17 cellular contexts compared by ENCODE assay signal in the genomic region with DNA sequence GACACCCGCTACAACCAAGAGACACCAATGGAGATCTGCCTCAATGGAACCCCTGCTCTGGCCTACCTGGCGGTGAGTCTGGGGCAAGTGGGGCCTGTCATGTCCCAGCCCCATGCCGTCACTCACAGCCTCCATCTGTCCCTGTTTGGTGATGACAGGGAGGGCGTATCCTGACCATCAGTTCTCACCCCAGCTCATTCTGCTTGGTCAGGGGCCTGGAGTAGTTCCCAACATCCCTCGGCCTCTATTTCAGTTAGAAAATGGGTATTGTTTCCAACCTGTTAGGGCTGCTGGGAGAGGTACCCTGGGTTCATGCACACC. TPM values are rescaled to one million over a fixed set of nuclear protein-coding genes. Genes with fewer than 3 reads are reported as not detected.
DNase-seq lines count a peak whose midpoint lies in the region; ATAC-seq and TF ChIP-seq lines count a peak whose summit lies in the region.
"Had no signal": no experiment of that assay in that cellular context is flagged by ENCODE, and none has a peak within 500 bp of the region (broad histone marks: within the 10 kb centered on the region; RNA-seq: fewer than 3 reads in every experiment).

No MANE protein-coding gene starts in this region.

- H3K23ac ChIP-seq in mesenchymal stem cell (ENCODE audit: low read length in 2 of 2): no peak overlapping the region

- no peak overlapping the region for H3K18ac ChIP-seq in mesenchymal stem cell (ENCODE audit: low read depth in 1 of 2, low read length in 2 of 2)

- peak overlapping the region; percentile 13; the same call in 1 of the 2 replicates for H3K27ac ChIP-seq in HEK293 (ENCODE audit: extremely low read depth, low read depth, low read length)
- no peak overlapping the region for H3K27ac ChIP-seq in mesenchymal stem cell (ENCODE audit: low read length, poor library complexity, severe bottlenecking)
- no peak overlapping the region for H3K27ac ChIP-seq in osteoblast (ENCODE audit: low read depth, low read length)
- H3K27ac ChIP-seq in OCI-LY7 (ENCODE audit: low read depth, low read length, poor library complexity, severe bottlenecking): no peak overlapping the region
- H3K27ac ChIP-seq: 22Rv1; A549; BLaER1 treated with 17β-estradiol and CSF1 and Interleukin-3, amounts not matched to agents 10 nM and 100 nM; C4-2B had no signal

- DNase-seq in mesenchymal stem cell: no peak
- peak; percentile 88 for DNase-seq in osteoblast (ENCODE audit: insufficient read length, low spot score, missing footprints)
- DNase-seq in OCI-LY7 (ENCODE audit: low spot score): no peak
- DNase-seq: AML-193; Caco-2; Calu3; CD4-positive, alpha-beta T cell; CD8-positive, alpha-beta T cell; DMS79 treated with DMSO at 0.1 percent for 48 hours; GF-D8 had no signal

- H3K27me3 ChIP-seq in mesenchymal stem cell (ENCODE audit: control insufficient read depth in 1 of 2, insufficient read depth in 1 of 2, low read length in 2 of 2) (no peaks in the 10 kb centered on the region), osteoblast (ENCODE audit: insufficient read depth, low read length) (no peaks in the 10 kb centered on the region)
- H3K27me3 ChIP-seq: BLaER1 treated with 17β-estradiol and CSF1 and Interleukin-3, amounts not matched to agents 10 nM and 100 nM had no signal

- H2AK5ac ChIP-seq in mesenchymal stem cell (ENCODE audit: low read length, severe bottlenecking): no peak overlapping the region

- no peak for ATAC-seq in GM19035 (IDR thresholded peaks at IDR 0.05; ENCODE audit: unreplicated experiment)
- ATAC-seq: CD8-positive, alpha-beta T cell had no signal

- H3K4me1 ChIP-seq in HEK293 (ENCODE audit: control insufficient read depth, insufficient read depth, low read length) (peaks cover 3% of the 10 kb centered on the region), mesenchymal stem cell (ENCODE audit: control insufficient read depth, insufficient read depth, low read depth, low read length) (peaks cover 14% of the 10 kb centered on the region), osteoblast (ENCODE audit: insufficient read depth, low read length) (no peaks in the 10 kb centered on the region), OCI-LY7 (ENCODE audit: insufficient read depth, low read length, poor library complexity, severe bottlenecking) (no peaks in the 10 kb centered on the region)
- H3K4me1 ChIP-seq: Caco-2 had no signal

- H4K20me1 ChIP-seq in osteoblast (ENCODE audit: insufficient read depth, low read length): peaks cover 7% of the 10 kb centered on the region
- H4K20me1 ChIP-seq in OCI-LY7 (ENCODE audit: insufficient read depth, low read length): no peaks in the 10 kb centered on the region

- no peak overlapping the region for H2BK15ac ChIP-seq in mesenchymal stem cell (ENCODE audit: low read depth, poor library complexity, severe bottlenecking)

- H3K9me3 ChIP-seq in HEK293 (ENCODE audit: control insufficient read depth, insufficient read depth, low read depth, low read length): no peaks in the 10 kb centered on the region
- H3K9me3 ChIP-seq in mesenchymal stem cell (ENCODE audit: control insufficient read depth, low read length): no peaks in the 10 kb centered on the region
- H3K9me3 ChIP-seq in osteoblast (ENCODE audit: low read depth, low read length): no peaks in the 10 kb centered on the region
- no peaks in the 10 kb centered on the region for H3K9me3 ChIP-seq in OCI-LY7 (ENCODE audit: low read length)
- H3K9me3 ChIP-seq: A549; BLaER1 treated with 17β-estradiol and CSF1 and Interleukin-3, amounts not matched to agents 10 nM and 100 nM; Caco-2 had no signal

- H3K79me2 ChIP-seq in osteoblast (ENCODE audit: insufficient read depth, low read length) (no peaks in the 10 kb centered on the region), OCI-LY7 (ENCODE audit: insufficient read depth, low read depth, low read length) (no peaks in the 10 kb centered on the region)

- no peak overlapping the region for H3K9ac ChIP-seq in mesenchymal stem cell (ENCODE audit: low read length)
- H3K9ac ChIP-seq: BLaER1 treated with 17β-estradiol and CSF1 and Interleukin-3, amounts not matched to agents 10 nM and 100 nM had no signal

- H2AFZ ChIP-seq in mesenchymal stem cell (ENCODE audit: low read depth, low read length) (no peak overlapping the region), osteoblast (ENCODE audit: low read length) (no peak overlapping the region), OCI-LY7 (ENCODE audit: low read length) (no peak overlapping the region)

- intact Hi-C loops in OCI-LY7 (cut with micrococcal nuclease; ENCODE audit: unreplicated experiment): no loop called here

- no peaks in the 10 kb centered on the region for H3K9me2 ChIP-seq in OCI-LY7 (ENCODE audit: insufficient read depth, low read length)

- CTCF ChIA-PET in HEK293 (lab: Yijun Ruan, JAX): interaction anchor here (1.6 kb wide), 1 partner anchor 152 kb away, joined by 3 read pairs; no protein-coding TSS in a partner anchor
- CTCF ChIA-PET in OCI-LY7 (lab: Charles Lee; ENCODE audit: unreplicated experiment): no interaction called here

- no peak overlapping the region for H3K4ac ChIP-seq in mesenchymal stem cell (ENCODE audit: low read depth in 1 of 2, low read length in 2 of 2)

- H2BK5ac ChIP-seq in mesenchymal stem cell (ENCODE audit: low read depth, low read length, poor library complexity, severe bottlenecking): no peak overlapping the region

- no peak overlapping the region for H3K14ac ChIP-seq in mesenchymal stem cell (ENCODE audit: low read length in 2 of 2)

- 97% methylated on average over 5 of the region's 5 CpGs for WGBS in mesenchymal stem cell

- no peak overlapping the region for H2BK12ac ChIP-seq in mesenchymal stem cell (ENCODE audit: low read length in 2 of 2)

- POLR2A ChIA-PET in HEK293 (lab: Yijun Ruan, JAX): interaction anchor here (0.5 to 1.4 kb wide), 9 partner anchors 8 to 567 kb away, joined by 3 to 8 read pairs (median 4); a partner anchor contains a TSS
- POLR2A ChIA-PET in OCI-LY7 (lab: Charles Lee): interaction anchor here (0.6 to 0.9 kb wide), 3 partner anchors 8 to 81 kb away, joined by 3 to 4 read pairs (median 3); no protein-coding TSS in a partner anchor

- TF ChIP-seq CTCF in HEK293 (tag by site-specific recombination; IDR thresholded peaks at IDR 0.05) (no peak), osteoblast (IDR thresholded peaks at IDR 0.05; ENCODE audit: extremely low read depth, low read depth, low read length) (no peak), OCI-LY7 (conservative IDR thresholded peaks at IDR 0.05; ENCODE audit: low read length) (no peak)

- peak overlapping the region; percentile 7 for H4K91ac ChIP-seq in mesenchymal stem cell (ENCODE audit: low read length)

- H3K36me3 ChIP-seq in HEK293 (ENCODE audit: control insufficient read depth in 2 of 2, insufficient read depth in 1 of 2, low read length in 2 of 2) (peaks cover 74 to 77% of the 10 kb centered on the region in 2 experiments), mesenchymal stem cell (ENCODE audit: control insufficient read depth in 1 of 2, insufficient read depth in 2 of 2, low read depth in 1 of 2, low read length in 2 of 2) (peaks cover 77 to 80% of the 10 kb centered on the region in 2 experiments), osteoblast (ENCODE audit: insufficient read depth, low read length) (peaks cover 57% of the 10 kb centered on the region), OCI-LY7 (ENCODE audit: insufficient read depth, low read length) (peaks cover 3% of the 10 kb centered on the region; the same call in 1 of the 2 replicates)

- BruUV-seq in OCI-LY7 (replicated peaks; lab: Mats Ljungman, UMichigan): no TSS peak

- no peak overlapping the region for H2BK120ac ChIP-seq in mesenchymal stem cell (ENCODE audit: low read depth, low read length)

- peaks cover 45% of the 10 kb centered on the region for H3K79me1 ChIP-seq in mesenchymal stem cell (replicated peaks; ENCODE audit: low read length, poor library complexity, severe bottlenecking)

- H3K4me2 ChIP-seq in mesenchymal stem cell (ENCODE audit: low read length, poor library complexity, severe bottlenecking): no peak overlapping the region
- H3K4me2 ChIP-seq in osteoblast (ENCODE audit: insufficient read depth, low read length): no peak overlapping the region
- no peak overlapping the region for H3K4me2 ChIP-seq in OCI-LY7 (ENCODE audit: low read length)
- H3K4me2 ChIP-seq: A549 had no signal

- H3K4me3 ChIP-seq in HEK293 (ENCODE audit: low read depth, low read length) (no peak overlapping the region), mesenchymal stem cell (ENCODE audit: insufficient read depth in 1 of 2, low read depth in 1 of 2, low read length in 2 of 2) (no peak overlapping the region), osteoblast (ENCODE audit: insufficient read depth, low read length) (no peak overlapping the region), OCI-LY7 (ENCODE audit: low read depth, low read length, poor library complexity, severe bottlenecking) (no peak overlapping the region)
- H3K4me3 ChIP-seq: A549; BLaER1 treated with 17β-estradiol and CSF1 and Interleukin-3, amounts not matched to agents 10 nM and 100 nM had no signal

- H4K8ac ChIP-seq in mesenchymal stem cell (ENCODE audit: low read length): no peak overlapping the region

TF ChIP-seq in HEK293, 187 proteins besides CTCF, POLR2A, EP300 and RAD21 (continues in another document):
- no peak for TF ChIP-seq OVOL3 (tag by site-specific recombination; IDR thresholded peaks at IDR 0.05)
- TF ChIP-seq SETDB1 (IDR thresholded peaks at IDR 0.05; ENCODE audit: insufficient read length, low read length): no peak
- TF ChIP-seq ZNF792 (tag by site-specific recombination; IDR thresholded peaks at IDR 0.05): no peak
- no peak for TF ChIP-seq ZXDB (tag by site-specific recombination; IDR thresholded peaks at IDR 0.05)

RNA-seq across cellular contexts. Expression of a gene that starts 18.2 kb away (rescaled TPM):
- polyA plus RNA-seq in mesenchymal stem cell (2013, experiment 1 of 2): 0.29 TPM
- polyA plus RNA-seq in mesenchymal stem cell (2013, experiment 2 of 2): 0.25 TPM
- total RNA-seq in osteoblast: 0.29 and 0.36 TPM in 2 replicates
- total RNA-seq in OCI-LY7 (2014; rRNA removed; shearing (Covaris generic)): not detected in 2 replicates
- total RNA-seq in OCI-LY7 (2022): not detected in 2 replicates
- total RNA-seq: A172, Caco-2 had no signal

RNA-seq across cellular contexts. Expression of a gene that starts 23.3 kb away (rescaled TPM):
- polyA plus RNA-seq in mesenchymal stem cell (2013, experiment 1 of 2): 586 TPM
- 580 TPM for polyA plus RNA-seq in mesenchymal stem cell (2013, experiment 2 of 2)
- total RNA-seq in osteoblast: 136 and 239 TPM in 2 replicates
- 84.0 and 109 TPM in 2 replicates for total RNA-seq in OCI-LY7 (2014; rRNA removed; shearing (Covaris generic))
- total RNA-seq in OCI-LY7 (2022): 111 and 114 TPM in 2 replicates

RNA-seq across cellular contexts. Expression of a gene that starts 23.6 kb away (rescaled TPM):
- 12.7 TPM for polyA plus RNA-seq in mesenchymal stem cell (2013, experiment 1 of 2)
- polyA plus RNA-seq in mesenchymal stem cell (2013, experiment 2 of 2): 12.8 TPM
- total RNA-seq in osteoblast: 3.6 and 7.7 TPM in 2 replicates
- total RNA-seq in OCI-LY7 (2014; rRNA removed; shearing (Covaris generic)): 10.0 and 15.6 TPM in 2 replicates
- total RNA-seq in OCI-LY7 (2022): 28.9 and 33.8 TPM in 2 replicates

RNA-seq across cellular contexts. Expression of a gene that starts 41.4 kb away (rescaled TPM):
- polyA plus RNA-seq in mesenchymal stem cell (2013, experiment 1 of 2): 2.1 TPM
- 1.9 TPM for polyA plus RNA-seq in mesenchymal stem cell (2013, experiment 2 of 2)
- total RNA-seq in osteoblast (2.7 and 3.3 TPM in 2 replicates), OCI-LY7 (2022) (4.0 and 4.9 TPM in 2 replicates)
- total RNA-seq in OCI-LY7 (2014; rRNA removed; shearing (Covaris generic)): 1.8 and 2.2 TPM in 2 replicates

RNA-seq across cellular contexts. Expression of a gene that starts 54.0 kb away (rescaled TPM):
- polyA plus RNA-seq in mesenchymal stem cell (2013, experiment 1 of 2): 11.7 TPM
- polyA plus RNA-seq in mesenchymal stem cell (2013, experiment 2 of 2): 12.3 TPM
- total RNA-seq in osteoblast (15.2 and 15.3 TPM in 2 replicates), OCI-LY7 (2022) (5.5 and 6.1 TPM in 2 replicates)
- total RNA-seq in OCI-LY7 (2014; rRNA removed; shearing (Covaris generic)): 5.0 and 5.7 TPM in 2 replicates
